8 cellular contexts compared by ENCODE assay signal in the genomic region with DNA sequence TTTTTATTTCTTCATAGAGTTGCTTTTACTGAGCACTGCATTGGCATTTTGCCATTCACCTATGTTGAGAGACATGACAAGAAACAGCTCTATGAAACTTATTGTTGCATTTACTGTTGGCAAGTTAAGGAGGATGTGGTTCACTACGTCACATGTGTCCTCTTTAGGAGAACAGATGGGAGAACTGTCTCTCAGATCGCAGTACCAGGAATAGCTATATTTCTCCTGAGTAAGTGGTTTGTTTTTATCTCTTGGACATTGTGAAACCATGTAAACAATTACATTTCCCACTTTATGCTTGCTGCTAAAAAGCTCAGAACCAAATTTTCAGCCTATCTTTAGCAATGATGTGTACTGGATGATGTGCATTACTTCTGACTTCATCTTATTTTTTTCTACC. TPM values are rescaled to one million over a fixed set of nuclear protein-coding genes. Genes with fewer than 3 reads are reported as not detected.
DNase-seq lines count a peak whose midpoint lies in the region; ATAC-seq lines count a peak whose summit lies in the region.

No MANE protein-coding gene starts in this region.

- ATAC-seq in T-cell (replicated peaks in 1 of 4) (peak; percentile 87 to 97 (median 94)), left ventricle myocardium superior (peak; percentile 83), GM19467 (IDR thresholded peaks at IDR 0.05; ENCODE audit: unreplicated experiment) (no peak), HG03095 (IDR thresholded peaks at IDR 0.05; ENCODE audit: unreplicated experiment) (no peak)

- peaks cover 0 to 3% (median 0%) of the 10 kb centered on the region in 3 donors for H3K9me3 Mint-ChIP-seq in T-cell

- peak in 5 of 6 experiments; percentile 20 to 88 (median 84) for DNase-seq in stimulated activated naive CD4-positive, alpha-beta T cell (lab: John Stamatoyannopoulos, UW)
- DNase-seq in stimulated activated naive CD4-positive, alpha-beta T cell treated with Interleukin-2 at 50 U/mL for 16 hours (lab: John Stamatoyannopoulos, UW), result no peak
- peak in 25 of 34 experiments; percentile 8 to 72 (median 46) for DNase-seq in T-cell
- DNase-seq in left ventricle myocardium superior, result no peak
- no peak for DNase-seq in AG20443 (ENCODE audit: low spot score)
- DNase-seq in AG08395 (ENCODE audit: low spot score), result no peak

- H3K27ac Mint-ChIP-seq in T-cell, result peak overlapping the region; percentile 93

- peaks cover 40 to 52% (median 48%) of the 10 kb centered on the region in 3 donors for H3K4me1 Mint-ChIP-seq in T-cell

- CTCF ChIA-PET in T-cell (lab: Charles Lee), result interaction anchor here (1.0 to 1.5 kb wide), 6 partner anchors 23 to 214 kb away, joined by 3 to 13 read pairs (median 6); no protein-coding TSS in a partner anchor

- POLR2A ChIA-PET in T-cell (lab: Charles Lee), result interaction anchor here (0.5 to 2.1 kb wide), 11 partner anchors 8 to 214 kb away, joined by 3 to 12 read pairs (median 4); no protein-coding TSS in a partner anchor

- H3K36me3 Mint-ChIP-seq in T-cell, result peaks cover 30% of the 10 kb centered on the region

- intact Hi-C loops in left ventricle myocardium superior (cut with micrococcal nuclease), result no loop called here

- H3K4me3 Mint-ChIP-seq in T-cell, result peak overlapping the region; percentile 15 to 43 (median 28)

- H3K27me3 Mint-ChIP-seq in T-cell, result no peaks in the 10 kb centered on the region

RNA-seq across cellular contexts. Expression of a gene that starts 34.8 kb away (rescaled TPM):
- total RNA-seq in T-cell, result 100 to 1,000 TPM; 107 to 137 (median 115) TPM
- total RNA-seq in left ventricle myocardium superior, result 115 TPM

RNA-seq across cellular contexts. Expression of a gene that starts 55.3 kb away (rescaled TPM):
- total RNA-seq in T-cell (10 to 100 TPM; 65.1 to 80.8 (median 78.1) TPM), left ventricle myocardium superior (43.6 TPM)

Comparison
In these comparisons a context has a peak if more than half of its experiments do, and no peak if none do; other contexts are left out.
1. DNase-seq: peak in stimulated activated naive CD4-positive, alpha-beta T cell (5 of 6) and T-cell (25 of 34); none in stimulated activated naive CD4-positive, alpha-beta T cell treated with Interleukin-2 at 50 U/mL for 16 hours (single experiment), left ventricle myocardium superior (single experiment), AG20443 (single experiment) and AG08395 (single experiment).
2. ATAC-seq: peak in T-cell (4 of 4) and left ventricle myocardium superior (single experiment); none in GM19467 (single experiment) and HG03095 (single experiment).